ENCODE assay signal across 8 cellular contexts in genomic region chr19:639251-640155, GRCh38. TPM values are rescaled to one million over a fixed set of nuclear protein-coding genes. Genes with fewer than 3 reads are reported as not detected.
DNase-seq lines count a peak whose midpoint lies in the region; ATAC-seq and TF ChIP-seq lines count a peak whose summit lies in the region.

Gene FGF22, plus strand, starts transcription at chr19:639879. Its CDS starts 47 bp downstream, at chr19:639926.

- TF ChIP-seq CTCF in chondrocyte (IDR thresholded peaks at IDR 0.05) = no peak

- CTCF ChIA-PET in activated CD4-positive, alpha-beta T cell treated with anti-CD3 and anti-CD28 coated beads for 36 hours (lab: Charles Lee) = no interaction called here

- no peaks in the 10 kb centered on the region for H3K36me3 Mint-ChIP-seq in activated CD4-positive, alpha-beta T cell treated with anti-CD3 and anti-CD28 coated beads for 36 hours (ENCODE audit: low read depth)
- no peaks in the 10 kb centered on the region for H3K36me3 Mint-ChIP-seq in chondrocyte (ENCODE audit: low read depth)

- peak within 1 kb of the TSS; percentile 70 for H3K4me3 Mint-ChIP-seq in activated CD4-positive, alpha-beta T cell treated with anti-CD3 and anti-CD28 coated beads for 36 hours
- H3K4me3 Mint-ChIP-seq in chondrocyte (ENCODE audit: unreplicated experiment) = peak within 1 kb of the TSS; percentile 75

- H3K4me1 Mint-ChIP-seq in activated CD4-positive, alpha-beta T cell treated with anti-CD3 and anti-CD28 coated beads for 36 hours = peaks cover 6% of the 10 kb centered on the region
- peaks cover 4% of the 10 kb centered on the region for H3K4me1 Mint-ChIP-seq in chondrocyte (ENCODE audit: low read depth)

- peaks cover 2% of the 10 kb centered on the region for H3K27me3 Mint-ChIP-seq in activated CD4-positive, alpha-beta T cell treated with anti-CD3 and anti-CD28 coated beads for 36 hours
- no peaks in the 10 kb centered on the region for H3K27me3 Mint-ChIP-seq in chondrocyte (ENCODE audit: low read depth)

- H3K9me3 Mint-ChIP-seq in activated CD4-positive, alpha-beta T cell treated with anti-CD3 and anti-CD28 coated beads for 36 hours (ENCODE audit: low read depth) = no peaks in the 10 kb centered on the region
- no peaks in the 10 kb centered on the region for H3K9me3 Mint-ChIP-seq in chondrocyte (ENCODE audit: low read depth)

- peak within 1 kb of the TSS; percentile 64 for H3K27ac Mint-ChIP-seq in activated CD4-positive, alpha-beta T cell treated with anti-CD3 and anti-CD28 coated beads for 36 hours
- peak within 1 kb of the TSS; percentile 60 for H3K27ac Mint-ChIP-seq in chondrocyte (ENCODE audit: unreplicated experiment)

- intact Hi-C loops in activated CD4-positive, alpha-beta T cell treated with anti-CD3 and anti-CD28 coated beads for 36 hours (cut with DNase I, micrococcal nuclease) = loop anchor here in 1 of 2 experiments (1.0 kb wide), 3 partner anchors 24 to 158 kb away; partner anchors contain the start of genes PTBP1 and RNF126

- DNase-seq in EL = peak; percentile 89
- peak; percentile 94 for DNase-seq in NCI-H2196 (lab: John Stamatoyannopoulos, UW; ENCODE audit: unreplicated experiment)
- DNase-seq in activated CD4-positive, alpha-beta T cell treated with anti-CD3 and anti-CD28 coated beads for 36 hours = peak; percentile 98
- DNase-seq in chondrocyte (ENCODE audit: low spot score) = no peak
- DNase-seq in kidney glomerular epithelial cell (lab: John Stamatoyannopoulos, UW) = peak; percentile 42
- DNase-seq in stimulated activated CD4-positive, alpha-beta T cell treated with anti-CD3 and anti-CD28 coated beads, Interleukin-15, amount 100 ng/mL, for 1 hour (ENCODE audit: low read depth in 1 of 2, low spot score in 1 of 2) = peak; percentile 96

- peak; percentile 55 for ATAC-seq in HG02763 (IDR thresholded peaks at IDR 0.05; ENCODE audit: unreplicated experiment)
- peak; percentile 97 for ATAC-seq in activated CD4-positive, alpha-beta T cell treated with anti-CD3 and anti-CD28 coated beads for 36 hours
- no peak for ATAC-seq in HG02623 (IDR thresholded peaks at IDR 0.05; ENCODE audit: unreplicated experiment)

- POLR2A ChIA-PET in activated CD4-positive, alpha-beta T cell treated with anti-CD3 and anti-CD28 coated beads for 36 hours (lab: Charles Lee) = no interaction called here

RNA-seq across cellular contexts. Expression of gene FGF22, which starts in this region (rescaled TPM):
- not detected for total RNA-seq in activated CD4-positive, alpha-beta T cell treated with anti-CD3 and anti-CD28 coated beads for 36 hours
- total RNA-seq in chondrocyte = not detected in 3 replicates

Comparison
In these comparisons a context has a peak if more than half of its experiments do, and no peak if none do; other contexts are left out.
1. Peak in DNase-seq and ATAC-seq in activated CD4-positive, alpha-beta T cell treated with anti-CD3 and anti-CD28 coated beads for 36 hours; RNA of the gene not detected or under 1 TPM.